ENCODE assay signal across 9 cellular contexts in genomic region chr2:237998530-237998929, GRCh38. TPM values are rescaled to one million over a fixed set of nuclear protein-coding genes. Genes with fewer than 3 reads are reported as not detected.
DNase-seq lines count a peak whose midpoint lies in the region; ATAC-seq and TF ChIP-seq lines count a peak whose summit lies in the region.
"Had no signal": no experiment of that assay in that cellular context is flagged by ENCODE, and none has a peak within 500 bp of the region (broad histone marks: within the 10 kb centered on the region; RNA-seq: fewer than 3 reads in every experiment).

No MANE protein-coding gene starts in this region.

- no peak overlapping the region for H3K27ac ChIP-seq in coronary artery

- H3K4me1 Mint-ChIP-seq in activated T-cell treated with anti-CD3 and anti-CD28 coated beads, Interleukin-2, amount 50 U/mL, for 4 hours (ENCODE audit: low read depth): peaks cover 57% of the 10 kb centered on the region
- H3K4me1 Mint-ChIP-seq in activated T-helper 2 cell treated with anti-CD3 and anti-CD28 coated beads, Interferon-gamma antibody, Interleukin-2, Interleukin-4, amounts not matched to agents 10 μg/mL and 5 μg/mL and 100 μg/mL, durations not matched to agents 14 hours and 24 hours and 36 hours (ENCODE audit: low read depth): peaks cover 63% of the 10 kb centered on the region

- H3K9me3 Mint-ChIP-seq in activated T-cell treated with anti-CD3 and anti-CD28 coated beads, Interleukin-2, amount 50 U/mL, for 4 hours: no peaks in the 10 kb centered on the region
- H3K9me3 Mint-ChIP-seq in activated T-helper 2 cell treated with anti-CD3 and anti-CD28 coated beads, Interferon-gamma antibody, Interleukin-2, Interleukin-4, amounts not matched to agents 10 μg/mL and 5 μg/mL and 100 μg/mL, durations not matched to agents 14 hours and 24 hours and 36 hours: peaks cover 4% of the 10 kb centered on the region

- peak overlapping the region; percentile 95 for H3K27ac Mint-ChIP-seq in activated T-helper 2 cell treated with anti-CD3 and anti-CD28 coated beads, Interferon-gamma antibody, Interleukin-2, Interleukin-4, amounts not matched to agents 10 μg/mL and 5 μg/mL and 100 μg/mL, durations not matched to agents 14 hours and 24 hours and 36 hours
- H3K27ac Mint-ChIP-seq: endodermal cell had no signal

- TF ChIP-seq CTCF in coronary artery (IDR thresholded peaks at IDR 0.05): no peak

- intact Hi-C loops in activated T-helper 2 cell treated with anti-CD3 and anti-CD28 coated beads, Interferon-gamma antibody, Interleukin-2, Interleukin-4, amounts not matched to agents 10 μg/mL and 5 μg/mL and 100 μg/mL, durations not matched to agents 14 hours and 24 hours and 36 hours (cut with micrococcal nuclease): loop anchor here (1.0 to 5.0 kb wide), 7 partner anchors 8 to 566 kb away; partner anchors contain the start of gene SCLY

- H3K4me3 ChIP-seq in coronary artery: no peak overlapping the region

- no peaks in the 10 kb centered on the region for H3K27me3 Mint-ChIP-seq in activated T-cell treated with anti-CD3 and anti-CD28 coated beads, Interleukin-2, amount 50 U/mL, for 4 hours (ENCODE audit: low read depth)
- no peaks in the 10 kb centered on the region for H3K27me3 Mint-ChIP-seq in activated T-helper 2 cell treated with anti-CD3 and anti-CD28 coated beads, Interferon-gamma antibody, Interleukin-2, Interleukin-4, amounts not matched to agents 10 μg/mL and 5 μg/mL and 100 μg/mL, durations not matched to agents 14 hours and 24 hours and 36 hours (ENCODE audit: low read depth)

- H3K36me3 Mint-ChIP-seq in activated T-cell treated with anti-CD3 and anti-CD28 coated beads, Interleukin-2, amount 50 U/mL, for 4 hours (ENCODE audit: insufficient read depth): peaks cover 21% of the 10 kb centered on the region
- peaks cover 85% of the 10 kb centered on the region for H3K36me3 Mint-ChIP-seq in activated T-helper 2 cell treated with anti-CD3 and anti-CD28 coated beads, Interferon-gamma antibody, Interleukin-2, Interleukin-4, amounts not matched to agents 10 μg/mL and 5 μg/mL and 100 μg/mL, durations not matched to agents 14 hours and 24 hours and 36 hours (ENCODE audit: low read depth)

- peak overlapping the region; percentile 65 for H3K4me3 Mint-ChIP-seq in activated T-cell treated with anti-CD3 and anti-CD28 coated beads, Interleukin-2, amount 50 U/mL, for 4 hours
- H3K4me3 Mint-ChIP-seq in activated T-helper 2 cell treated with anti-CD3 and anti-CD28 coated beads, Interferon-gamma antibody, Interleukin-2, Interleukin-4, amounts not matched to agents 10 μg/mL and 5 μg/mL and 100 μg/mL, durations not matched to agents 14 hours and 24 hours and 36 hours (ENCODE audit: low read depth): peak overlapping the region; percentile 49
- H3K4me3 Mint-ChIP-seq: endodermal cell had no signal

- DNase-seq in activated T-cell treated with anti-CD3 and anti-CD28 coated beads, Interleukin-2, amount 50 U/mL, for 4 hours: no peak
- DNase-seq in activated T-cell treated with anti-CD3 and anti-CD28 coated beads, Interleukin-2, amount 50 U/mL, for 1 hour: no peak
- peak; percentile 25 for DNase-seq in activated T-helper 2 cell treated with anti-CD3 and anti-CD28 coated beads, Interferon-gamma antibody, Interleukin-2, Interleukin-4, amounts not matched to agents 10 μg/mL and 5 μg/mL and 100 μg/mL, durations not matched to agents 14 hours and 24 hours and 36 hours (ENCODE audit: low spot score)
- DNase-seq in stimulated activated naive CD8-positive, alpha-beta T cell treated with anti-CD3 and anti-CD28 coated beads, Interleukin-15, Interleukin-2, amounts not matched to agents 100 U/mL and 50 U/mL, for 24 hours: no peak
- no peak for DNase-seq in activated effector memory CD4-positive, alpha-beta T cell treated with Interleukin-2 at 50 U/mL for 16 hours
- DNase-seq in coronary artery (ENCODE audit: low spot score) (no peak), NCI-H1436 treated with DMSO at 0.1 percent for 48 hours (lab: John Stamatoyannopoulos, UW) (no peak)
- DNase-seq: endodermal cell had no signal

- peak; percentile 96 to 98 for ATAC-seq in activated T-cell treated with anti-CD3 and anti-CD28 coated beads, Interleukin-2, amount 50 U/mL, for 4 hours
- peak; percentile 90 for ATAC-seq in HG03066 (IDR thresholded peaks at IDR 0.05; ENCODE audit: low read depth, unreplicated experiment)
- peak; percentile 85 for ATAC-seq in stimulated activated naive CD8-positive, alpha-beta T cell treated with anti-CD3 and anti-CD28 coated beads, Interleukin-15, Interleukin-2, amounts not matched to agents 100 U/mL and 50 U/mL, for 24 hours

RNA-seq across cellular contexts. Expression of gene UBE2F, which starts 31.7 kb away (rescaled TPM):
- total RNA-seq in activated T-cell treated with anti-CD3 and anti-CD28 coated beads, Interleukin-2, amount 50 U/mL, for 4 hours: 10 to 100 TPM; 64.2 to 66.2 (median 66.1) TPM
- total RNA-seq in activated T-helper 2 cell treated with anti-CD3 and anti-CD28 coated beads, Interferon-gamma antibody, Interleukin-2, Interleukin-4, amounts not matched to agents 10 μg/mL and 5 μg/mL and 100 μg/mL, durations not matched to agents 14 hours and 24 hours and 36 hours: 137 and 146 TPM in 2 replicates
